18 cellular contexts compared by ENCODE assay signal in genomic region chr2:62334440-62335058, GRCh38.
A peak's percentile ranks its signal among the peaks of the same experiment; 100 is the strongest.
DNase-seq lines count a peak whose midpoint lies in the region; ATAC-seq and TF ChIP-seq lines count a peak whose summit lies in the region.
"Had no signal": no experiment of that assay in that cellular context is flagged by ENCODE, and none has a peak within 500 bp of the region (broad histone marks: within the 10 kb centered on the region; RNA-seq: fewer than 3 reads in every experiment).

No MANE protein-coding gene starts in this region.

- TF ChIP-seq POLR2A in thyroid gland (IDR thresholded peaks at IDR 0.05): no peak

- intact Hi-C loops in activated CD8-positive, alpha-beta T cell treated with anti-CD3 and anti-CD28 coated beads for 36 hours (cut with micrococcal nuclease): no loop called here
- intact Hi-C loops in thyroid gland (cut with DNase I): no loop called here

- H3K4me1 ChIP-seq in thyroid gland: peaks cover 7 to 10% of the 10 kb centered on the region in 2 donors
- H3K4me1 ChIP-seq: A549, adrenal gland had no signal

- peaks cover 2% of the 10 kb centered on the region for H3K9me3 Mint-ChIP-seq in activated CD8-positive, alpha-beta T cell treated with anti-CD3 and anti-CD28 coated beads for 36 hours
- peaks cover 5% of the 10 kb centered on the region for H3K9me3 Mint-ChIP-seq in activated CD8-positive, alpha-beta T cell treated with anti-CD3 and anti-CD28 coated beads, Interleukin-2, amount 10 ng/mL, durations not matched to agents 7 days and 5 days (ENCODE audit: insufficient read depth)

- no peaks in the 10 kb centered on the region for H3K36me3 ChIP-seq in thyroid gland
- H3K36me3 ChIP-seq: adrenal gland, stomach had no signal

- 72 to 75% methylated on average over 6 of the region's 6 CpGs for WGBS in thyroid gland, 2 donors

- CTCF ChIA-PET in activated CD8-positive, alpha-beta T cell treated with anti-CD3 and anti-CD28 coated beads for 36 hours (lab: Charles Lee): no interaction called here
- CTCF ChIA-PET in activated CD8-positive, alpha-beta T cell treated with anti-CD3 and anti-CD28 coated beads, Interleukin-2, amount 10 ng/mL, durations not matched to agents 7 days and 5 days (lab: Charles Lee): interaction anchor here (0.8 to 0.9 kb wide), 2 partner anchors 21 to 27 kb away, joined by 3 read pairs; no protein-coding TSS in a partner anchor

- peak overlapping the region; percentile 22; the same call in 1 of the 2 replicates for H3K27ac ChIP-seq in VCaP
- H3K27ac ChIP-seq in thyroid gland: peak overlapping the region; percentile 19 to 27 (median 21)
- H3K27ac ChIP-seq in substantia nigra (ENCODE audit: low read depth, low read length, poor library complexity, severe bottlenecking): no peak overlapping the region
- H3K27ac ChIP-seq: A549, adrenal gland, dorsolateral prefrontal cortex, stomach had no signal

- peaks cover 8% of the 10 kb centered on the region for H3K4me1 Mint-ChIP-seq in activated CD8-positive, alpha-beta T cell treated with anti-CD3 and anti-CD28 coated beads for 36 hours (ENCODE audit: low read depth)
- peaks cover 14% of the 10 kb centered on the region for H3K4me1 Mint-ChIP-seq in activated CD8-positive, alpha-beta T cell treated with anti-CD3 and anti-CD28 coated beads, Interleukin-2, amount 10 ng/mL, durations not matched to agents 7 days and 5 days (ENCODE audit: low read depth)

- H3K27ac Mint-ChIP-seq in activated CD8-positive, alpha-beta T cell treated with anti-CD3 and anti-CD28 coated beads for 36 hours: no peak overlapping the region
- H3K27ac Mint-ChIP-seq in activated CD8-positive, alpha-beta T cell treated with anti-CD3 and anti-CD28 coated beads, Interleukin-2, amount 10 ng/mL, durations not matched to agents 7 days and 5 days: no peak overlapping the region
- H3K27ac Mint-ChIP-seq: progenitor cell of endocrine pancreas had no signal

- no peaks in the 10 kb centered on the region for H3K36me3 Mint-ChIP-seq in activated CD8-positive, alpha-beta T cell treated with anti-CD3 and anti-CD28 coated beads for 36 hours (ENCODE audit: low read depth)
- H3K36me3 Mint-ChIP-seq in activated CD8-positive, alpha-beta T cell treated with anti-CD3 and anti-CD28 coated beads, Interleukin-2, amount 10 ng/mL, durations not matched to agents 7 days and 5 days (ENCODE audit: low read depth): peaks cover 2% of the 10 kb centered on the region

- POLR2A ChIA-PET in activated CD8-positive, alpha-beta T cell treated with anti-CD3 and anti-CD28 coated beads for 36 hours (lab: Charles Lee): interaction anchor here (0.7 to 0.9 kb wide), 2 partner anchors 21 to 168 kb away, joined by 3 read pairs; no protein-coding TSS in a partner anchor
- POLR2A ChIA-PET in activated CD8-positive, alpha-beta T cell treated with anti-CD3 and anti-CD28 coated beads, Interleukin-2, amount 10 ng/mL, durations not matched to agents 7 days and 5 days (lab: Charles Lee): interaction anchor here (0.8 kb wide), 1 partner anchor 29 kb away, joined by 3 read pairs; no protein-coding TSS in a partner anchor

- H3K27me3 Mint-ChIP-seq in activated CD8-positive, alpha-beta T cell treated with anti-CD3 and anti-CD28 coated beads for 36 hours: no peaks in the 10 kb centered on the region
- H3K27me3 Mint-ChIP-seq in activated CD8-positive, alpha-beta T cell treated with anti-CD3 and anti-CD28 coated beads, Interleukin-2, amount 10 ng/mL, durations not matched to agents 7 days and 5 days (ENCODE audit: low read depth): no peaks in the 10 kb centered on the region
- H3K27me3 Mint-ChIP-seq: progenitor cell of endocrine pancreas had no signal

- TF ChIP-seq CTCF in activated CD8-positive, alpha-beta T cell treated with anti-CD3 and anti-CD28 coated beads for 36 hours (IDR thresholded peaks at IDR 0.05): no peak
- TF ChIP-seq CTCF in VCaP (conservative IDR thresholded peaks at IDR 0.05) (no peak), thyroid gland (IDR thresholded peaks at IDR 0.05) (no peak)

- DNase-seq in activated CD8-positive, alpha-beta T cell treated with anti-CD3 and anti-CD28 coated beads for 36 hours: no peak
- no peak for DNase-seq in activated CD8-positive, alpha-beta T cell treated with anti-CD3 and anti-CD28 coated beads, Interleukin-2, amount 10 ng/mL, durations not matched to agents 7 days and 5 days
- DNase-seq in thyroid gland (no peak), AG20443 (ENCODE audit: low spot score) (no peak), substantia nigra (lab: John Stamatoyannopoulos, UW) (no peak)
- DNase-seq in central memory CD4-positive, alpha-beta T cell: no peak
- DNase-seq: adrenal gland; dorsolateral prefrontal cortex; foreskin fibroblast; left colon; NCI-H2107; stimulated activated CD4-positive, alpha-beta T cell treated with anti-CD3 and anti-CD28 coated beads, Interleukin-2, amount 100 ng/mL, for 24 hours; stomach had no signal

- ATAC-seq in activated CD8-positive, alpha-beta T cell treated with anti-CD3 and anti-CD28 coated beads for 36 hours: peak; percentile 62
- no peak for ATAC-seq in activated CD8-positive, alpha-beta T cell treated with anti-CD3 and anti-CD28 coated beads, Interleukin-2, amount 10 ng/mL, durations not matched to agents 7 days and 5 days
- peak; percentile 52 for ATAC-seq in HG02763 (IDR thresholded peaks at IDR 0.05; ENCODE audit: unreplicated experiment)
- ATAC-seq: A549, left colon, Panc1 had no signal

- no peak overlapping the region for H3K4me3 Mint-ChIP-seq in activated CD8-positive, alpha-beta T cell treated with anti-CD3 and anti-CD28 coated beads for 36 hours
- no peak overlapping the region for H3K4me3 Mint-ChIP-seq in activated CD8-positive, alpha-beta T cell treated with anti-CD3 and anti-CD28 coated beads, Interleukin-2, amount 10 ng/mL, durations not matched to agents 7 days and 5 days

- no peak overlapping the region for H3K4me3 ChIP-seq in thyroid gland (replicated peaks in 1 of 3)
- H3K4me3 ChIP-seq: A549, adrenal gland, dorsolateral prefrontal cortex, stomach had no signal

- H3K27me3 ChIP-seq in thyroid gland: no peaks in the 10 kb centered on the region
- H3K27me3 ChIP-seq: adrenal gland, dorsolateral prefrontal cortex, stomach had no signal

- no peaks in the 10 kb centered on the region for H3K9me3 ChIP-seq in thyroid gland
- H3K9me3 ChIP-seq: A549, adrenal gland, stomach had no signal
